Comparison of ENCODE assay signal across 9 cellular contexts in genomic region chr17:54282886-54283285, GRCh38.
"Had no signal": no experiment of that assay in that cellular context is flagged by ENCODE, and none has a peak within 500 bp of the region (broad histone marks: within the 10 kb centered on the region; RNA-seq: fewer than 3 reads in every experiment).

No MANE protein-coding gene starts in this region.

- DNase-seq: H9, HCEC 1CT, KBM-7 had no signal

- H3K27ac Mint-ChIP-seq: GM23338, IgD-negative memory B cell had no signal

- H3K36me3 Mint-ChIP-seq: IgD-negative memory B cell had no signal

- H3K4me2 ChIP-seq: GM23338 had no signal

- H3K4me3 Mint-ChIP-seq: GM23338, H9, IgD-negative memory B cell had no signal

- ATAC-seq: GM23338, HepG2 had no signal

- H3K27me3 Mint-ChIP-seq: IgD-negative memory B cell had no signal

- H3K4me1 Mint-ChIP-seq: IgD-negative memory B cell had no signal

- FAIRE-seq: H1, H54, HepG2 had no signal

- H3K27ac ChIP-seq: HL-60 had no signal

- H2AFZ ChIP-seq: GM23338 had no signal

- H3K4me3 ChIP-seq: GM23338 had no signal
